8 cellular contexts compared by ENCODE assay signal in genomic region chr11:63682045-63682915, GRCh38. TPM values are rescaled to one million over a fixed set of nuclear protein-coding genes. Genes with fewer than 3 reads are reported as not detected.
DNase-seq lines count a peak whose midpoint lies in the region; ATAC-seq lines count a peak whose summit lies in the region.

No MANE protein-coding gene starts in this region.

- ATAC-seq in memory B cell (ENCODE audit: low read depth) (peak; percentile 13), HG03520 (IDR thresholded peaks at IDR 0.05; ENCODE audit: unreplicated experiment) (no peak)

- H3K36me3 Mint-ChIP-seq in memory B cell = no peaks in the 10 kb centered on the region

- in situ Hi-C loops in SK-MEL-5 (cut with HindIII; ENCODE audit: low pct_unique_long_range_greater_than_20kb, low sequenced_read_pairs) = no loop called here

- peak; percentile 55 for DNase-seq in DMS53 (lab: John Stamatoyannopoulos, UW)
- no peak for DNase-seq in DMS53 treated with DMSO at 0.1 percent for 48 hours (lab: John Stamatoyannopoulos, UW; ENCODE audit: unreplicated experiment)
- peak; percentile 75 for DNase-seq in HT-29 (ENCODE audit: low spot score)
- DNase-seq in SK-MEL-5 (ENCODE audit: low read depth, low spot score) = peak; percentile 19
- peak; percentile 54 for DNase-seq in ecto neural progenitor cell (ENCODE audit: low spot score)
- DNase-seq in memory B cell (ENCODE audit: low spot score in 2 of 2) = no peak
- peak; percentile 79 for DNase-seq in superior temporal gyrus (ENCODE audit: extremely low spot score)

- H3K4me1 Mint-ChIP-seq in memory B cell = peaks cover 16% of the 10 kb centered on the region

- H3K4me3 Mint-ChIP-seq in memory B cell = peak overlapping the region; percentile 94

- no peaks in the 10 kb centered on the region for H3K27me3 Mint-ChIP-seq in memory B cell

- peak overlapping the region; percentile 82 for H3K27ac Mint-ChIP-seq in memory B cell

- H3K9me3 Mint-ChIP-seq in memory B cell = no peaks in the 10 kb centered on the region

RNA-seq across cellular contexts. Expression of gene RTN3, which starts 1.0 kb away (rescaled TPM):
- 84.2 and 89.2 TPM in 2 replicates for total RNA-seq in HT-29 (2014; rRNA removed; shearing (Covaris generic))
- 31.6 and 36.4 TPM in 2 replicates for total RNA-seq in SK-MEL-5 (2014; rRNA removed; shearing (Covaris generic))
- polyA plus RNA-seq in SK-MEL-5 (2015; cell fraction: cytosol; rRNA removed) = 62.4 and 69.8 TPM in 2 replicates
- polyA plus RNA-seq in SK-MEL-5 (2015; cell fraction: nucleus; rRNA removed) = 17.1 and 19.4 TPM in 2 replicates

RNA-seq across cellular contexts. Expression of gene ATL3, which starts 11.1 kb away (rescaled TPM):
- 25.7 and 29.2 TPM in 2 replicates for total RNA-seq in HT-29 (2014; rRNA removed; shearing (Covaris generic))
- 39.5 and 44.0 TPM in 2 replicates for total RNA-seq in SK-MEL-5 (2014; rRNA removed; shearing (Covaris generic))
- polyA plus RNA-seq in SK-MEL-5 (2015; cell fraction: cytosol; rRNA removed) = 25.6 and 29.6 TPM in 2 replicates
- 9.9 and 12.4 TPM in 2 replicates for polyA plus RNA-seq in SK-MEL-5 (2015; cell fraction: nucleus; rRNA removed)

Comparison
In these comparisons a context has a peak if more than half of its experiments do, and no peak if none do; other contexts are left out.
1. DNase-seq: peak in DMS53 (single experiment), HT-29 (single experiment), SK-MEL-5 (single experiment), ecto neural progenitor cell (single experiment) and superior temporal gyrus (single experiment); none in DMS53 treated with DMSO at 0.1 percent for 48 hours (single experiment) and memory B cell (0 of 2).